In the genomic region with DNA sequence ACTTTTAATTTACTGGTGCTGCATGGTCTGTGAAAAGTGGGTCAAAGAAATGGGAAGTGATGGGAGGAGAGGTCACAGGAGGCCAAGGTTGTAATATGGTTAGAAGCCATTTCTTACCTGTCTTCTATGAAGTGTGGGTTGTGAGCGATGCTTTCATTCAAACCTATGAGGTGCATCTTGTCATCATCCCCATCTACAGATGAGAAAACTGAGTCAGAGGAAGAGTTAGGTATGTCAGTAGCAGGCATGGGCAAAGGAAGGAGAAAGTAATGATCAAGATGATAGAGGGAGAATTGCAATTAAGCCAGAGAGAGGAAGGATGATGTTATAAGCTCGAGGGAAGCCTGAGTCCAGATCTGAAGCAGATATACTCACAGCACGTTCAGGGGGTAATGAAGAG, we compare ENCODE assay signal across 23 cellular contexts. TPM values are rescaled to one million over a fixed set of nuclear protein-coding genes. Genes with fewer than 3 reads are reported as not detected.
DNase-seq lines count a peak whose midpoint lies in the region; ATAC-seq, FAIRE-seq and TF ChIP-seq lines count a peak whose summit lies in the region.
"Had no signal": no experiment of that assay in that cellular context is flagged by ENCODE, and none has a peak within 500 bp of the region (broad histone marks: within the 10 kb centered on the region; RNA-seq: fewer than 3 reads in every experiment).

No MANE protein-coding gene starts in this region.

- no peak overlapping the region for H3K14ac ChIP-seq in H1 (ENCODE audit: insufficient read length)

- H3K56ac ChIP-seq in H1 (replicated peaks; ENCODE audit: insufficient read length, low read depth, low read length) = no peak overlapping the region

- H2AFZ ChIP-seq in HepG2 (ENCODE audit: low read length) (no peak overlapping the region), H1 (ENCODE audit: low read length) (no peak overlapping the region)
- H2AFZ ChIP-seq: GM23248 had no signal

- TF ChIP-seq EP300 in HepG2 (IDR thresholded peaks at IDR 0.05; ENCODE audit: low read depth in 2 of 2, low read length in 2 of 2) (no peak), HepG2 (CRISPR knock-in tag; IDR thresholded peaks at IDR 0.05; ENCODE audit: borderline replicate concordance) (no peak), H1 (IDR thresholded peaks at IDR 0.05; ENCODE audit: borderline replicate concordance in 1 of 2, low read depth in 2 of 2, low read length in 2 of 2) (no peak)

- no peak overlapping the region for H3K18ac ChIP-seq in H1 (ENCODE audit: extremely low read depth, low read length)

- no peak overlapping the region for H3K9ac ChIP-seq in HepG2 (ENCODE audit: insufficient read depth, low read depth, low read length)
- no peak overlapping the region for H3K9ac ChIP-seq in H1 (replicated peaks in 1 of 4; ENCODE audit: extremely low read depth in 1 of 4, low read depth in 3 of 4, low read length in 3 of 4)
- H3K9ac ChIP-seq: GM23248 had no signal

- no peak overlapping the region for H4K5ac ChIP-seq in H1 (ENCODE audit: insufficient read length, low read depth, low read length)

- no peaks in the 10 kb centered on the region for H3K27me3 ChIP-seq in HepG2 (ENCODE audit: control insufficient read depth in 1 of 2, insufficient read depth in 2 of 2, low read length in 2 of 2)
- H3K27me3 ChIP-seq in right lobe of liver = no peaks in the 10 kb centered on the region
- H3K27me3 ChIP-seq in H1 (replicated peaks in 1 of 4; ENCODE audit: control insufficient read depth in 3 of 4, extremely low read depth in 1 of 4, insufficient read depth in 3 of 4, low read length in 3 of 4) = no peaks in the 10 kb centered on the region
- H3K27me3 ChIP-seq: BE2C had no signal

- no TSS peak for BruUV-seq in HepG2 (replicated peaks; lab: Mats Ljungman, UMichigan)

- TF ChIP-seq CTCF in HepG2 (CRISPR knock-in tag; IDR thresholded peaks at IDR 0.05) (no peak), right lobe of liver (IDR thresholded peaks at IDR 0.05) (no peak), H1 (IDR thresholded peaks at IDR 0.05; ENCODE audit: control extremely low read depth in 1 of 3, insufficient read depth in 1 of 3, low read depth in 1 of 3, low read length in 3 of 3) (no peak)

- CTCF ChIA-PET in HepG2 (lab: Yijun Ruan, JAX; ENCODE audit: low intra/inter-chr PET ratio, low total read pairs) = no interaction called here
- CTCF ChIA-PET in H1 (lab: Charles Lee; ENCODE audit: partially characterized antibody) = interaction anchor here (0.6 to 0.9 kb wide), 2 partner anchors 107 to 219 kb away, joined by 3 read pairs; no protein-coding TSS in a partner anchor

- no peak overlapping the region for H3K4ac ChIP-seq in H1 (replicated peaks; ENCODE audit: insufficient read length, low read depth, low read length)

- H2BK120ac ChIP-seq in H1 (replicated peaks; ENCODE audit: low read depth, low read length) = no peak overlapping the region

- in situ Hi-C loops in HepG2 (cut with HindIII; ENCODE audit: extremely low pct_ligation_motif_present, low pct_unique_long_range_greater_than_20kb) = no loop called here

- no peak overlapping the region for H2BK12ac ChIP-seq in H1 (ENCODE audit: low read depth, low read length)

- DNase-seq in HepG2 (ENCODE audit: low spot score) = no peak
- no peak for DNase-seq in right lobe of liver
- no peak for DNase-seq in T-helper 17 cell
- DNase-seq in H1 (ENCODE audit: low read depth in 1 of 2, low spot score in 2 of 2) = no peak
- no peak for DNase-seq in NCI-H2227 treated with DMSO at 0.1 percent for 48 hours (lab: John Stamatoyannopoulos, UW)
- DNase-seq in HuH-7 (ENCODE audit: low spot score) = no peak
- DNase-seq in globus pallidus (ENCODE audit: low spot score) = no peak
- DNase-seq: ACHN; BE2C; C1 segment of cervical spinal cord; CD4-positive, CD25-positive, alpha-beta regulatory T cell; CD8-positive, alpha-beta memory T cell; COR-L47; GM23248; HFFc6 had no signal

- WGBS in HepG2 (ENCODE audit: low lambda C conversion rate) = 30% methylated on average over 3 of the region's 3 CpGs
- 57% methylated on average over 3 of the region's 3 CpGs for WGBS in right lobe of liver (ENCODE audit: insufficient coverage, low coverage, low lambda C conversion rate, missing lambda C conversion rate)
- 75% methylated on average over 3 of the region's 3 CpGs; no CpG with 5 or more reads in 1 of the 2 experiments for WGBS in H1 (ENCODE audit: extremely low coverage in 1 of 2, insufficient coverage in 1 of 2, insufficient read length in 1 of 2, insufficient replicate concordance in 2 of 2, low coverage in 1 of 2, low lambda C conversion rate in 2 of 2, missing lambda C conversion rate in 1 of 2), 2 experiments

- H4K8ac ChIP-seq in H1 (ENCODE audit: extremely low read depth, insufficient read depth, low read length) = no peak overlapping the region

- H4K91ac ChIP-seq in H1 (replicated peaks; ENCODE audit: insufficient read length, low read length) = no peak overlapping the region

- peak overlapping the region; percentile 1 for H3K27ac Mint-ChIP-seq in T-helper 17 cell
- H3K27ac Mint-ChIP-seq: HFFc6 had no signal

- no peaks in the 10 kb centered on the region for H3K9me3 ChIP-seq in HepG2 (ENCODE audit: low read length)
- H3K9me3 ChIP-seq in right lobe of liver = no peaks in the 10 kb centered on the region
- no peaks in the 10 kb centered on the region for H3K9me3 ChIP-seq in T-helper 17 cell (ENCODE audit: control insufficient read depth, low read length, poor library complexity, severe bottlenecking)
- H3K9me3 ChIP-seq in H1 (ENCODE audit: insufficient read depth in 2 of 2, low read depth in 1 of 2, low read length in 1 of 2) = no peaks in the 10 kb centered on the region
- H3K9me3 ChIP-seq: BE2C had no signal

- H3K36me3 Mint-ChIP-seq in T-helper 17 cell (ENCODE audit: low read depth) = peaks cover 2% of the 10 kb centered on the region
- H3K36me3 Mint-ChIP-seq: CD4-positive, CD25-positive, alpha-beta regulatory T cell; CD8-positive, alpha-beta memory T cell had no signal

- H2BK20ac ChIP-seq in H1 (ENCODE audit: low read length) = 0 out of 2 replicates have a peak overlapping the region, but pooled peaks have one; percentile 27

- no peak overlapping the region for H2AK5ac ChIP-seq in H1 (ENCODE audit: low read depth, low read length)

- H3K4me1 Mint-ChIP-seq in T-helper 17 cell = peaks cover 30% of the 10 kb centered on the region

- intact Hi-C loops in HepG2 (cut with micrococcal nuclease; ENCODE audit: unreplicated experiment) = no loop called here
- intact Hi-C loops in right lobe of liver (cut with DNase I) = no loop called here

- H2BK15ac ChIP-seq in H1 (ENCODE audit: low read length) = no peak overlapping the region

- H3K4me2 ChIP-seq in HepG2 (ENCODE audit: low read depth, low read length) (no peak overlapping the region), H1 (ENCODE audit: insufficient read depth in 1 of 2, low read depth in 2 of 2, low read length in 2 of 2) (no peak overlapping the region)

- H4K20me1 ChIP-seq in HepG2 (ENCODE audit: insufficient read depth, low read length) = no peaks in the 10 kb centered on the region
- H4K20me1 ChIP-seq in H1 (replicated peaks in 1 of 2; ENCODE audit: control insufficient read depth in 1 of 2, insufficient read depth in 2 of 2, low read length in 2 of 2) = no peaks in the 10 kb centered on the region

- no peak overlapping the region for H3K23ac ChIP-seq in H1 (ENCODE audit: insufficient read length)

- POLR2A ChIA-PET in HepG2 (lab: Yijun Ruan, JAX) (no interaction called here), H1 (lab: Charles Lee; ENCODE audit: partially characterized antibody) (no interaction called here)

- no peak overlapping the region for H2BK5ac ChIP-seq in H1 (ENCODE audit: low read depth, low read length)

- no peak for TF ChIP-seq RAD21 in HepG2 (CRISPR knock-in tag; IDR thresholded peaks at IDR 0.05)
- TF ChIP-seq RAD21 in H1 (IDR thresholded peaks at IDR 0.05 in 1 of 2, conservative IDR thresholded peaks at IDR 0.05 in 1 of 2; ENCODE audit: low read depth in 2 of 2, low read length in 2 of 2) = no peak

- H3K4me3 ChIP-seq in HepG2 (replicated peaks in 1 of 3; ENCODE audit: insufficient read depth in 1 of 3, low read depth in 2 of 3, low read length in 3 of 3) (no peak overlapping the region), right lobe of liver (no peak overlapping the region), H1 (ENCODE audit: extremely low read depth in 1 of 4, insufficient read depth in 2 of 4, low read depth in 3 of 4, low read length in 4 of 4) (no peak overlapping the region)
- H3K4me3 ChIP-seq: GM23248 had no signal

- TF ChIP-seq POLR2A in HepG2 (IDR thresholded peaks at IDR 0.05; ENCODE audit: insufficient read depth in 1 of 2, low read depth in 2 of 2, low read length in 2 of 2) (no peak), right lobe of liver (IDR thresholded peaks at IDR 0.05) (no peak), H1 (IDR thresholded peaks at IDR 0.05; ENCODE audit: control extremely low read depth in 1 of 2, low read depth in 2 of 2, low read length in 2 of 2) (no peak)

- FAIRE-seq in HepG2 (lab: Jason Lieb, UNC) (no peak), H1 (lab: Jason Lieb, UNC) (no peak)
- FAIRE-seq: A204.1, D721Med, G401.6, GM12891, GM19239, H54 had no signal

- ATAC-seq in HepG2 (no peak), right lobe of liver (no peak), T-helper 17 cell (no peak)
- ATAC-seq: HCT116 had no signal

- H3K36me3 ChIP-seq in HepG2 (replicated peaks in 1 of 2; ENCODE audit: control insufficient read depth in 1 of 2, insufficient read depth in 2 of 2, low read length in 2 of 2) (no peaks in the 10 kb centered on the region), right lobe of liver (no peaks in the 10 kb centered on the region), H1 (ENCODE audit: control insufficient read depth in 2 of 4, insufficient read depth in 4 of 4, low read length in 3 of 4) (no peaks in the 10 kb centered on the region)
- H3K36me3 ChIP-seq: BE2C had no signal

- H3K27me3 Mint-ChIP-seq in T-helper 17 cell = no peaks in the 10 kb centered on the region
- H3K27me3 Mint-ChIP-seq: CD4-positive, CD25-positive, alpha-beta regulatory T cell had no signal

- no peaks in the 10 kb centered on the region for H3K4me1 ChIP-seq in HepG2 (ENCODE audit: insufficient read depth, low read length)
- no peaks in the 10 kb centered on the region for H3K4me1 ChIP-seq in right lobe of liver
- peaks cover 2 to 8% (median 4%) of the 10 kb centered on the region in 4 experiments; a peak in 5 of 7 replicates for H3K4me1 ChIP-seq in H1 (replicated peaks in 1 of 4; ENCODE audit: control insufficient read depth in 3 of 4, insufficient read depth in 4 of 4, low read length in 3 of 4)
- H3K4me1 ChIP-seq: BE2C had no signal

- H3K23me2 ChIP-seq in H1 (ENCODE audit: low read depth, low read length) = no peaks in the 10 kb centered on the region; the same call in 1 of the 2 replicates

- H3K79me2 ChIP-seq in HepG2 (ENCODE audit: insufficient read depth, low read length) (no peaks in the 10 kb centered on the region), H1 (ENCODE audit: control insufficient read depth in 1 of 2, insufficient read depth in 2 of 2, low read length in 2 of 2) (no peaks in the 10 kb centered on the region)

- no peak overlapping the region for H3K4me3 Mint-ChIP-seq in T-helper 17 cell
- H3K4me3 Mint-ChIP-seq: CD4-positive, CD25-positive, alpha-beta regulatory T cell; HFFc6 had no signal

- H3K79me1 ChIP-seq in H1 (ENCODE audit: low read depth, low read length) = peaks cover 3% of the 10 kb centered on the region; the same call in 1 of the 2 replicates

- no peak overlapping the region for H3K27ac ChIP-seq in HepG2 (ENCODE audit: extremely low read length, insufficient read depth, low read length)
- no peak overlapping the region for H3K27ac ChIP-seq in right lobe of liver
- H3K27ac ChIP-seq in H1 (ENCODE audit: low read depth, low read length) = no peak overlapping the region
- H3K27ac ChIP-seq: GM23248, HL-60 had no signal

RNA-seq across cellular contexts. Expression of a gene that starts 19.7 kb away (rescaled TPM):
- total RNA-seq in HepG2 (2016; rRNA removed; fragmentation: Illumina TruSeq; extraction: Trizol) = not detected in 2 replicates
- total RNA-seq in HepG2 (2016; cell fraction: cytosol; rRNA removed; fragmentation: Illumina TruSeq; extraction: Trizol; ENCODE audit: low read depth) = not detected in 2 replicates
- not detected in 2 replicates for total RNA-seq in HepG2 (2016; cell fraction: insoluble cytoplasmic fraction; rRNA removed; fragmentation: Illumina TruSeq; extraction: Trizol)
- total RNA-seq in HepG2 (2016; cell fraction: membrane; rRNA removed; fragmentation: Illumina TruSeq; extraction: Trizol) = not detected in 2 replicates
- total RNA-seq in HepG2 (2016; cell fraction: nucleus; rRNA removed; fragmentation: Illumina TruSeq; extraction: Trizol) = not detected in 2 replicates
- 0.01 TPM in 1 of 2 replicates, not detected in the other for polyA plus RNA-seq in HepG2 (2011; rRNA removed)
- not detected in 2 replicates for polyA plus RNA-seq in HepG2 (2011; cell fraction: cytosol; rRNA removed)
- not detected in 2 replicates for polyA plus RNA-seq in HepG2 (2011; cell fraction: nucleus; rRNA removed)
- polyA plus RNA-seq in HepG2 (2012) = 0.11 TPM in 1 of 2 replicates, not detected in the other
- polyA plus RNA-seq in HepG2 (2016; cell fraction: cytosol; fragmentation: Illumina TruSeq; extraction: Trizol; ENCODE audit: low read depth) = not detected in 2 replicates
- not detected in 2 replicates for polyA plus RNA-seq in HepG2 (2016; cell fraction: insoluble cytoplasmic fraction; fragmentation: Illumina TruSeq; extraction: Trizol; ENCODE audit: low read depth)
- not detected in 2 replicates for polyA plus RNA-seq in HepG2 (2016; cell fraction: membrane; fragmentation: Illumina TruSeq; extraction: Trizol; ENCODE audit: low read depth)
- not detected in 2 replicates for polyA plus RNA-seq in HepG2 (2016; cell fraction: nucleus; fragmentation: Illumina TruSeq; extraction: Trizol; ENCODE audit: insufficient read depth, low read depth)
- polyA minus RNA-seq in HepG2 (2011; rRNA and poly(A)+ RNA removed; ENCODE audit: low replicate concordance) = 0.02 and 1.6 TPM in 2 replicates
- not detected in 2 replicates for polyA minus RNA-seq in HepG2 (2011; cell fraction: cytosol; rRNA and poly(A)+ RNA removed)
- polyA minus RNA-seq in HepG2 (2011; cell fraction: nucleus; rRNA and poly(A)+ RNA removed) = 0.25 TPM in 1 of 2 replicates, not detected in the other
- total RNA-seq in right lobe of liver = 1 to 10 TPM in 2 of 6 experiments, under 1 TPM in 4; 0.13 to 4.6 (median 0.49) TPM
- total RNA-seq in T-helper 17 cell = not detected
- 2.3 and 2.6 TPM in 2 replicates for total RNA-seq in H1 (2021; fragmentation: NEBNext Ultra II Directional; extraction: Animal tissue kit (Norgen Biotek cat#: 25700))
- 2.4 and 3.0 TPM in 2 replicates for polyA plus RNA-seq in H1 (2011; rRNA removed)
- 2.9 TPM for polyA plus RNA-seq in H1 (2011; cell fraction: cytosol; rRNA removed)
- 3.3 TPM for polyA plus RNA-seq in H1 (2011; cell fraction: nucleus; rRNA removed)
- polyA plus RNA-seq in H1 (2012, experiment 1 of 2) = 2.6 to 4.2 TPM (median 3.1 TPM) in 4 replicates
- 0.58 TPM for polyA plus RNA-seq in H1 (2012, experiment 2 of 2)
- polyA plus RNA-seq in H1 (2013, experiment 1 of 2) = 2.6 TPM
- 3.2 TPM for polyA plus RNA-seq in H1 (2013, experiment 2 of 2)
- polyA minus RNA-seq in H1 (2011; rRNA and poly(A)+ RNA removed) = 6.2 and 14.0 TPM in 2 replicates
- 2.7 TPM for polyA minus RNA-seq in H1 (2011; cell fraction: cytosol; rRNA and poly(A)+ RNA removed)
- 22.6 TPM for polyA minus RNA-seq in H1 (2011; cell fraction: nucleus; rRNA and poly(A)+ RNA removed)
- total RNA-seq: CD4-positive, CD25-positive, alpha-beta regulatory T cell; CD8-positive, alpha-beta memory T cell had no signal
- polyA plus RNA-seq: CD4-positive, CD25-positive, alpha-beta regulatory T cell; CD8-positive, alpha-beta memory T cell had no signal
